8 cellular contexts compared by ENCODE assay signal in genomic region chr1:244461254-244462071, GRCh38. TPM values are rescaled to one million over a fixed set of nuclear protein-coding genes. Genes with fewer than 3 reads are reported as not detected.
DNase-seq lines count a peak whose midpoint lies in the region; ATAC-seq and TF ChIP-seq lines count a peak whose summit lies in the region.

A gene with protein sequence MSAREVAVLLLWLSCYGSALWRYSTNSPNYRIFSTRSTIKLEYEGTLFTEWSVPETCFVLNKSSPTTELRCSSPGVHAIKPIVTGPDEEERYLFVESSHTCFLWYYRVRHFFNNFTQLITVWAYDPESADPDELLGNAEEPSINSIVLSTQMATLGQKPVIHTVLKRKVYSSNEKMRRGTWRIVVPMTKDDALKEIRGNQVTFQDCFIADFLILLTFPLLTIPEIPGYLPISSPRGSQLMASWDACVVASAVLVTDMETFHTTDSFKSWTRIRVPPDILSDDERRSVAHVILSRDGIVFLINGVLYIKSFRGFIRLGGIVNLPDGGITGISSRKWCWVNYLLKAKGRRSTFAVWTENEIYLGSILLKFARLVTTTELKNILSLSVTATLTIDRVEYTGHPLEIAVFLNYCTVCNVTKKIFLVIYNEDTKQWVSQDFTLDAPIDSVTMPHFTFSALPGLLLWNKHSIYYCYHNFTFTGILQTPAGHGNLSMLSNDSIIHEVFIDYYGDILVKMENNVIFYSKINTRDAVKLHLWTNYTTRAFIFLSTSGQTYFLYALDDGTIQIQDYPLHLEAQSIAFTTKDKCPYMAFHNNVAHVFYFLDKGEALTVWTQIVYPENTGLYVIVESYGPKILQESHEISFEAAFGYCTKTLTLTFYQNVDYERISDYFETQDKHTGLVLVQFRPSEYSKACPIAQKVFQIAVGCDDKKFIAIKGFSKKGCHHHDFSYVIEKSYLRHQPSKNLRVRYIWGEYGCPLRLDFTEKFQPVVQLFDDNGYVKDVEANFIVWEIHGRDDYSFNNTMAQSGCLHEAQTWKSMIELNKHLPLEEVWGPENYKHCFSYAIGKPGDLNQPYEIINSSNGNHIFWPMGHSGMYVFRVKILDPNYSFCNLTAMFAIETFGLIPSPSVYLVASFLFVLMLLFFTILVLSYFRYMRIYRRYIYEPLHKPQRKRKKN (plus strand): TSS chr1:244461273. CDS start chr1:244461430, 157 bp downstream.

- H3K9me3 ChIP-seq in adrenal gland (replicated peaks in 1 of 3), result no peaks in the 10 kb centered on the region
- H3K9me3 ChIP-seq in heart right ventricle, result no peaks in the 10 kb centered on the region
- no peaks in the 10 kb centered on the region for H3K9me3 ChIP-seq in parathyroid adenoma (ENCODE audit: control insufficient read depth, low read length)
- H3K9me3 ChIP-seq in thyroid gland, result no peaks in the 10 kb centered on the region

- TF ChIP-seq CTCF in adrenal gland (IDR thresholded peaks at IDR 0.05), result no peak
- no peak for TF ChIP-seq CTCF in heart right ventricle (IDR thresholded peaks at IDR 0.05)
- TF ChIP-seq CTCF in parathyroid adenoma (IDR thresholded peaks at IDR 0.05), result no peak
- TF ChIP-seq CTCF in thyroid gland (IDR thresholded peaks at IDR 0.05), result peak in 2 of 6 experiments; percentile 4 to 14

- no peaks in the 10 kb centered on the region for H3K79me2 ChIP-seq in parathyroid adenoma

- no peak within 1 kb of the TSS for H3K9ac ChIP-seq in parathyroid adenoma

- peak; percentile 94 for DNase-seq in DMS53 treated with DMSO at 0.1 percent for 48 hours (lab: John Stamatoyannopoulos, UW; ENCODE audit: unreplicated experiment)
- DNase-seq in HuH-7.5 (ENCODE audit: low spot score), result peak; percentile 78
- peak; percentile 89 to 93 (median 91) for DNase-seq in adrenal gland
- DNase-seq in heart right ventricle, result peak; percentile 91 to 95
- DNase-seq in thyroid gland, result peak; percentile 94

- no peaks in the 10 kb centered on the region for H3K27me3 ChIP-seq in adrenal gland
- H3K27me3 ChIP-seq in heart right ventricle, result no peaks in the 10 kb centered on the region
- H3K27me3 ChIP-seq in parathyroid adenoma (ENCODE audit: control insufficient read depth, insufficient read depth, low read length), result no peaks in the 10 kb centered on the region
- no peaks in the 10 kb centered on the region for H3K27me3 ChIP-seq in thyroid gland

- intact Hi-C loops in adrenal gland (cut with DNase I) (no loop called here), heart right ventricle (cut with DNase I) (loop anchor here in 2 of 10 donors (1.0 to 5.0 kb wide), 2 partner anchors 9 to 191 kb away; partner anchors contain the start of gene DESI2 (in 1 of the 2)), thyroid gland (cut with DNase I) (no loop called here)

- H2AFZ ChIP-seq in parathyroid adenoma, result peak within 1 kb of the TSS; percentile 94

- H3K27ac ChIP-seq in adrenal gland, result peak within 1 kb of the TSS; percentile 4 to 91 (median 87)
- H3K27ac ChIP-seq in heart right ventricle, result peak within 1 kb of the TSS; percentile 63 to 94 (median 86)
- H3K27ac ChIP-seq in parathyroid adenoma, result peak within 1 kb of the TSS; percentile 85
- peak within 1 kb of the TSS; percentile 89 to 91 (median 91) for H3K27ac ChIP-seq in thyroid gland

- H3K36me3 ChIP-seq in adrenal gland (replicated peaks in 1 of 2), result no peaks in the 10 kb centered on the region
- no peaks in the 10 kb centered on the region for H3K36me3 ChIP-seq in heart right ventricle
- no peaks in the 10 kb centered on the region for H3K36me3 ChIP-seq in parathyroid adenoma (ENCODE audit: control insufficient read depth, insufficient read depth, low read length)
- no peaks in the 10 kb centered on the region for H3K36me3 ChIP-seq in thyroid gland

- peak within 1 kb of the TSS; percentile 78 for H3K4me2 ChIP-seq in parathyroid adenoma (ENCODE audit: low read length)

- TF ChIP-seq POLR2A in adrenal gland (IDR thresholded peaks at IDR 0.05), result peak; percentile 84 to 92
- TF ChIP-seq POLR2A in thyroid gland (IDR thresholded peaks at IDR 0.05), result peak; percentile 38 to 95

- H3K4me3 ChIP-seq in adrenal gland (peak within 1 kb of the TSS; percentile 17 to 64 (median 53)), heart right ventricle (peak within 1 kb of the TSS; percentile 22 to 78 (median 66)), parathyroid adenoma (ENCODE audit: low read depth, low read length) (peak within 1 kb of the TSS; percentile 69), thyroid gland (replicated peaks in 1 of 3) (peak within 1 kb of the TSS; percentile 22 to 54 (median 29))

- H3K4me1 ChIP-seq in adrenal gland (replicated peaks in 1 of 2) (peaks cover 0 to 4% of the 10 kb centered on the region in 2 donors), heart right ventricle (peaks cover 0 to 16% (median 6%) of the 10 kb centered on the region in 9 donors), parathyroid adenoma (no peaks in the 10 kb centered on the region), thyroid gland (peaks cover 5 to 6% of the 10 kb centered on the region in 2 donors)

- peak; percentile 99 for ATAC-seq in GM21515 (IDR thresholded peaks at IDR 0.05; ENCODE audit: unreplicated experiment)
- peak; percentile 99 for ATAC-seq in SK-N-SH treated with all-trans-retinoic acid at 6 μM for 48 hours
- peak; percentile 98 to 100 (median 98) for ATAC-seq in heart right ventricle

- WGBS in adrenal gland, 4 donors, result 15 to 27% (median 21%) methylated on average over 32 to 60 of the region's 60 CpGs
- 16% methylated on average over 60 of the region's 60 CpGs for WGBS in heart right ventricle, 2 donors
- 24 to 31% methylated on average over 24 to 35 of the region's 60 CpGs for WGBS in thyroid gland, 2 donors

TF ChIP-seq in SK-N-SH treated with all-trans-retinoic acid at 6 μM for 48 hours, 23 proteins besides CTCF, POLR2A, EP300 and RAD21:
- TF ChIP-seq TCF4 (CRISPR knock-in tag; IDR thresholded peaks at IDR 0.05; ENCODE audit: borderline replicate concordance) (no peak), TSHZ2 (CRISPR knock-in tag; IDR thresholded peaks at IDR 0.05) (peak; percentile 55; the same call in 1 of the 2 replicates), PPARA (CRISPR knock-in tag; IDR thresholded peaks at IDR 0.05; ENCODE audit: borderline replicate concordance) (no peak), ISL1 (CRISPR knock-in tag; IDR thresholded peaks at IDR 0.05) (no peak), ESRRG (CRISPR knock-in tag; IDR thresholded peaks at IDR 0.05) (no peak), ZNF565 (CRISPR knock-in tag; conservative IDR thresholded peaks at IDR 0.05; ENCODE audit: low read depth) (no peak)
- TF ChIP-seq, protein P1, sequence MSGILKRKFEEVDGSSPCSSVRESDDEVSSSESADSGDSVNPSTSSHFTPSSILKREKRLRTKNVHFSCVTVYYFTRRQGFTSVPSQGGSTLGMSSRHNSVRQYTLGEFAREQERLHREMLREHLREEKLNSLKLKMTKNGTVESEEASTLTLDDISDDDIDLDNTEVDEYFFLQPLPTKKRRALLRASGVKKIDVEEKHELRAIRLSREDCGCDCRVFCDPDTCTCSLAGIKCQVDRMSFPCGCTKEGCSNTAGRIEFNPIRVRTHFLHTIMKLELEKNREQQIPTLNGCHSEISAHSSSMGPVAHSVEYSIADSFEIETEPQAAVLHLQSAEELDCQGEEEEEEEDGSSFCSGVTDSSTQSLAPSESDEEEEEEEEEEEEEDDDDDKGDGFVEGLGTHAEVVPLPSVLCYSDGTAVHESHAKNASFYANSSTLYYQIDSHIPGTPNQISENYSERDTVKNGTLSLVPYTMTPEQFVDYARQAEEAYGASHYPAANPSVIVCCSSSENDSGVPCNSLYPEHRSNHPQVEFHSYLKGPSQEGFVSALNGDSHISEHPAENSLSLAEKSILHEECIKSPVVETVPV (CRISPR knock-in tag; IDR thresholded peaks at IDR 0.05), result no peak
- TF ChIP-seq, protein P2, sequence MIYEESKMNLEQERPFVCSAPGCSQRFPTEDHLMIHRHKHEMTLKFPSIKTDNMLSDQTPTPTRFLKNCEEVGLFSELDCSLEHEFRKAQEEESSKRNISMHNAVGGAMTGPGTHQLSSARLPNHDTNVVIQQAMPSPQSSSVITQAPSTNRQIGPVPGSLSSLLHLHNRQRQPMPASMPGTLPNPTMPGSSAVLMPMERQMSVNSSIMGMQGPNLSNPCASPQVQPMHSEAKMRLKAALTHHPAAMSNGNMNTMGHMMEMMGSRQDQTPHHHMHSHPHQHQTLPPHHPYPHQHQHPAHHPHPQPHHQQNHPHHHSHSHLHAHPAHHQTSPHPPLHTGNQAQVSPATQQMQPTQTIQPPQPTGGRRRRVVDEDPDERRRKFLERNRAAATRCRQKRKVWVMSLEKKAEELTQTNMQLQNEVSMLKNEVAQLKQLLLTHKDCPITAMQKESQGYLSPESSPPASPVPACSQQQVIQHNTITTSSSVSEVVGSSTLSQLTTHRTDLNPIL (CRISPR knock-in tag; IDR thresholded peaks at IDR 0.05; ENCODE audit: low read depth), result no peak

RNA-seq across cellular contexts. Expression of the gene that starts here (rescaled TPM):
- total RNA-seq in adrenal gland (1 to 10 TPM in 5 of 8 donors, under 1 TPM in 3; 0.18 to 2.6 (median 1.2) TPM), heart right ventricle (under 1 TPM in 9 of 10 donors, not detected in 1; 0.15 to 0.83 (median 0.28) TPM), thyroid gland (1 to 10 TPM; 3.0 to 5.3 (median 3.6) TPM)
- polyA plus RNA-seq in adrenal gland (1 to 10 TPM in 1 of 3 donors, under 1 TPM in 2; 0.88 to 1.7 (median 0.91) TPM), heart right ventricle (under 1 TPM; 0.07 to 0.15 TPM)

Comparison
In these comparisons a context has a peak if more than half of its experiments do, and no peak if none do; other contexts are left out.
1. Peak in every context shown above with its lines: DNase-seq, ATAC-seq, H3K4me3 ChIP-seq and H3K27ac ChIP-seq.
2. Peak in DNase-seq, ATAC-seq, H3K4me3 ChIP-seq and H3K27ac ChIP-seq in heart right ventricle; RNA of the gene not detected or under 1 TPM.